ENCODE assay signal across 9 cellular contexts in the genomic region with DNA sequence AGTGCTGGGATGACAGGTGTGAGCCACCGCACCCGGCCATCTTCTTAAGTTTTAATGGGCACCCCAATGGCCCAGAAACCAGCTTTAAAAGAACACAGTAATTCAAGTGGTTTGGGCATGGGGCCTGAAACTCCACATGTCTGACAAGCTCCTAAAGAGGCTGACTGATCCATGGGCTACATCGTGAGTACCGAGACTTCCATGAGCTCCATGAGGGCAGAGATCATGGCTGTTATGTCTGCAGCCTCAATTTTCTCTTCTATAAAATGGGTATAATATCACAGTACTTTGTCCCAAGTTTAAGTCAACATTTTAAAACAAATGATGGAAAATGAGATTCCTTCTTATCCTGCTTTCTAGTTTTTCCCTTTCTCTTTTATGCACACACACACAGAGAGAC.
"Had no signal": no experiment of that assay in that cellular context is flagged by ENCODE, and none has a peak within 500 bp of the region (broad histone marks: within the 10 kb centered on the region; RNA-seq: fewer than 3 reads in every experiment).

No MANE protein-coding gene starts in this region.

- ATAC-seq: HCT116 had no signal

- H3K27ac Mint-ChIP-seq: HFFc6, IgD-negative memory B cell had no signal

- H2AFZ ChIP-seq: GM23248 had no signal

- FAIRE-seq: HTR-8/SVneo had no signal

- H3K9me3 ChIP-seq: HAP-1 had no signal

- H3K36me3 Mint-ChIP-seq: IgD-negative memory B cell had no signal

- H3K4me3 ChIP-seq: GM23248, HAP-1 had no signal

- H3K36me3 ChIP-seq: HAP-1 had no signal

- H3K4me3 Mint-ChIP-seq: HFFc6, IgD-negative memory B cell had no signal

- H3K9me3 Mint-ChIP-seq: HFFc6 had no signal

- H3K9ac ChIP-seq: GM23248 had no signal

- DNase-seq: GM23248, GOT3, H7, HFFc6, Kasumi-1 had no signal

- H3K27ac ChIP-seq: GM23248 had no signal
